ENCODE assay signal across 1 cellular context in the genomic region with DNA sequence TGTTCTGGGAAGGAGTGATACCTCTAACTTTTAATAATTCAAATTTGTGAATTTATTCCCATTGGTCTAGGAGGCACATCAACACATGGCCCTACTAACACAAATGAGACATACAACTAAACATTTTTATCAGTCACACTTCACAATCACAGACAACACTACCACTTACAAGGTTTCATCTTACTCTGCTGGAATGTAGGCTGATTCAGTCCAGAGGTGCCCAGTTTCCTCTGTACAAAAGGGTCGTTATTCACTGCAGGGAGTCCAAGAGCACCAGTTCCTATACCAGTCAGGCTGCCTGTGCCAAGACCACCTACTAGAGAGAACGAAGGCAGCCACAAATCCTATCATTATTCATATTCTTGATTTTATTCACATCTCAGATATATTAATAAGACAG.
A peak's percentile ranks its signal among the peaks of the same experiment; 100 is the strongest.
TF ChIP-seq lines count a peak whose summit lies in the region.

No MANE protein-coding gene starts in this region.

TF ChIP-seq in HepG2, 621 proteins besides CTCF, POLR2A, EP300 and RAD21:
- TF ChIP-seq POLR2AphosphoS5 (IDR thresholded peaks at IDR 0.05; ENCODE audit: low read depth, low read length) (0 out of 2 replicates have a peak, but pooled peaks have one; percentile 16), ZNF282 (IDR thresholded peaks at IDR 0.05; ENCODE audit: partially characterized antibody) (no peak), BCL6 (CRISPR knock-in tag; IDR thresholded peaks at IDR 0.05) (no peak), ZFP62 (CRISPR knock-in tag; IDR thresholded peaks at IDR 0.05) (no peak), UBTF (CRISPR knock-in tag; IDR thresholded peaks at IDR 0.05) (no peak), RBM22 (optimal IDR thresholded peaks at IDR 0.05; ENCODE audit: low read length) (peak; percentile 87), CCDC6 (CRISPR knock-in tag; IDR thresholded peaks at IDR 0.05) (no peak)
